Comparison of ENCODE assay signal across 8 cellular contexts in genomic region chr12:49018282-49019119, GRCh38. TPM values are rescaled to one million over a fixed set of nuclear protein-coding genes. Genes with fewer than 3 reads are reported as not detected.
DNase-seq lines count a peak whose midpoint lies in the region; ATAC-seq and TF ChIP-seq lines count a peak whose summit lies in the region.

Gene PRKAG1 (minus strand): TSS chr12:49018776. CDS start chr12:49018740, 36 bp downstream.

- H3K4me2 ChIP-seq in mammary epithelial cell (ENCODE audit: insufficient read depth, low read depth, low read length) (peak within 1 kb of the TSS; percentile 91), smooth muscle cell (peak within 1 kb of the TSS; percentile 84)

- dilution Hi-C loops in mammary epithelial cell (cut with HindIII; ENCODE audit: low sequenced_read_pairs): no loop called here

- ATAC-seq in GM18907 (IDR thresholded peaks at IDR 0.05; ENCODE audit: unreplicated experiment) (peak; percentile 81), HG03159 (IDR thresholded peaks at IDR 0.05; ENCODE audit: unreplicated experiment) (peak; percentile 87)

- TSS peak; percentile 38 for BruUV-seq in mammary epithelial cell (replicated peaks; lab: Mats Ljungman, UMichigan)

- intact Hi-C loops in mammary epithelial cell (cut with micrococcal nuclease): no loop called here

- peak within 1 kb of the TSS; percentile 78 for H3K27ac ChIP-seq in WERI-Rb-1
- peak within 1 kb of the TSS; percentile 91 for H3K27ac ChIP-seq in mammary epithelial cell (ENCODE audit: insufficient read depth, low read depth, low read length)
- H3K27ac ChIP-seq in smooth muscle cell (ENCODE audit: low read depth): peak within 1 kb of the TSS; percentile 97

- H3K27me3 ChIP-seq in WERI-Rb-1 (ENCODE audit: insufficient read depth, low read depth, severe bottlenecking) (no peaks in the 10 kb centered on the region), mammary epithelial cell (ENCODE audit: insufficient read depth, low read length) (no peaks in the 10 kb centered on the region), smooth muscle cell (ENCODE audit: low read depth) (no peaks in the 10 kb centered on the region)

- TF ChIP-seq CTCF in WERI-Rb-1 (IDR thresholded peaks at IDR 0.05; ENCODE audit: low read depth, low read length) (peak; percentile 68), mammary epithelial cell (conservative IDR thresholded peaks at IDR 0.05 in 1 of 2, IDR thresholded peaks at IDR 0.05 in 1 of 2; ENCODE audit: extremely low read depth in 1 of 2, insufficient read depth in 1 of 2, low read depth in 1 of 2, low read length in 2 of 2) (peak; percentile 28 to 59), smooth muscle cell (IDR thresholded peaks at IDR 0.05; ENCODE audit: borderline replicate concordance, insufficient read depth, poor library complexity, severe bottlenecking) (peak; percentile 44)

- peak; percentile 98 for DNase-seq in AG08396 (ENCODE audit: low spot score)
- peak; percentile 95 for DNase-seq in NCI-H2227 (lab: John Stamatoyannopoulos, UW; ENCODE audit: unreplicated experiment)
- peak; percentile 96 for DNase-seq in WERI-Rb-1
- DNase-seq in mammary epithelial cell: peak; percentile 93
- peak; percentile 100 for DNase-seq in iPS-NIHi11 (ENCODE audit: low spot score)
- DNase-seq in smooth muscle cell (lab: John Stamatoyannopoulos, UW; ENCODE audit: unreplicated experiment): peak; percentile 85

- in situ Hi-C loops in mammary epithelial cell (cut with MboI; ENCODE audit: low sequenced_read_pairs in 2 of 2): no loop called here

- H2AFZ ChIP-seq in mammary epithelial cell (ENCODE audit: low read depth, low read length): peak within 1 kb of the TSS; percentile 71
- peak within 1 kb of the TSS; percentile 6 for H2AFZ ChIP-seq in smooth muscle cell (ENCODE audit: low read depth)

- H3K4me1 ChIP-seq in mammary epithelial cell (ENCODE audit: insufficient read depth, low read length) (peaks cover 9% of the 10 kb centered on the region), smooth muscle cell (ENCODE audit: low read depth) (peaks cover 8% of the 10 kb centered on the region)

- H3K36me3 ChIP-seq in WERI-Rb-1 (peaks cover 25% of the 10 kb centered on the region), mammary epithelial cell (ENCODE audit: insufficient read depth, low read length) (peaks cover 6% of the 10 kb centered on the region), smooth muscle cell (ENCODE audit: low read depth) (no peaks in the 10 kb centered on the region)

- H3K9ac ChIP-seq in mammary epithelial cell (ENCODE audit: insufficient read depth, low read length): peak within 1 kb of the TSS; percentile 95
- peak within 1 kb of the TSS; percentile 95 for H3K9ac ChIP-seq in smooth muscle cell (ENCODE audit: low read depth)

- H4K20me1 ChIP-seq in mammary epithelial cell (ENCODE audit: insufficient read depth, low read length) (no peaks in the 10 kb centered on the region), smooth muscle cell (ENCODE audit: low read depth) (peaks cover 11% of the 10 kb centered on the region)

- peaks cover 44% of the 10 kb centered on the region for H3K79me2 ChIP-seq in mammary epithelial cell (ENCODE audit: insufficient read depth, low read length)
- H3K79me2 ChIP-seq in smooth muscle cell (ENCODE audit: low read depth): peaks cover 22% of the 10 kb centered on the region

- H3K4me3 ChIP-seq in WERI-Rb-1 (ENCODE audit: low read depth, low read length): peak within 1 kb of the TSS; percentile 80
- H3K4me3 ChIP-seq in mammary epithelial cell (replicated peaks in 1 of 3; ENCODE audit: insufficient read depth in 1 of 3, low read depth in 2 of 3, low read length in 3 of 3): peak within 1 kb of the TSS; percentile 70 to 93 (median 85)
- H3K4me3 ChIP-seq in smooth muscle cell: peak within 1 kb of the TSS; percentile 87

- CTCF ChIA-PET in mammary epithelial cell (lab: Charles Lee; ENCODE audit: low non-redundant PET): interaction anchor here (0.5 to 0.6 kb wide), 2 partner anchors 46 to 168 kb away, joined by 3 to 9 read pairs; no protein-coding TSS in a partner anchor

- H3K9me3 ChIP-seq in WERI-Rb-1 (ENCODE audit: severe bottlenecking) (no peaks in the 10 kb centered on the region), mammary epithelial cell (replicated peaks; ENCODE audit: insufficient read depth, low read length) (no peaks in the 10 kb centered on the region), smooth muscle cell (replicated peaks; ENCODE audit: low read depth) (no peaks in the 10 kb centered on the region)

- peaks cover 6% of the 10 kb centered on the region for H3F3A ChIP-seq in smooth muscle cell (ENCODE audit: low read depth)

- WGBS in mammary epithelial cell (ENCODE audit: low coverage, missing lambda C conversion rate): 3% methylated on average over 28 of the region's 59 CpGs
- 2% methylated on average over 51 of the region's 59 CpGs for WGBS in smooth muscle cell (ENCODE audit: low lambda C conversion rate)

RNA-seq across cellular contexts. Expression of gene PRKAG1, which starts in this region (rescaled TPM):
- total RNA-seq in mammary epithelial cell (10 to 100 TPM; 56.7 to 84.8 TPM), smooth muscle cell (61.5 and 62.6 TPM in 2 replicates)
- polyA plus RNA-seq in mammary epithelial cell (89.0 TPM), smooth muscle cell (39.4 and 42.5 TPM in 2 replicates)
- polyA minus RNA-seq in mammary epithelial cell: 73.9 TPM

Comparison
In these comparisons a context has a peak if more than half of its experiments do, and no peak if none do; other contexts are left out.
1. Peak in every context shown above with its lines: DNase-seq, ATAC-seq, H3K4me3 ChIP-seq and H3K27ac ChIP-seq.